In genomic region chrX:55908685-55909212, GRCh38 we compare ENCODE assay signal across 9 cellular contexts.
A peak's percentile ranks its signal among the peaks of the same experiment; 100 is the strongest.
DNase-seq lines count a peak whose midpoint lies in the region; ATAC-seq and TF ChIP-seq lines count a peak whose summit lies in the region.
"Had no signal": no experiment of that assay in that cellular context is flagged by ENCODE, and none has a peak within 500 bp of the region (broad histone marks: within the 10 kb centered on the region; RNA-seq: fewer than 3 reads in every experiment).

No MANE protein-coding gene starts in this region.

- no peaks in the 10 kb centered on the region for H3K9me3 ChIP-seq in Caco-2
- peaks cover 85% of the 10 kb centered on the region for H3K9me3 ChIP-seq in HUES48 (ENCODE audit: control insufficient read depth, insufficient read depth, low read length)
- no peaks in the 10 kb centered on the region for H3K9me3 ChIP-seq in neutrophil

- H3K36me3 ChIP-seq in Caco-2 (ENCODE audit: control insufficient read depth, insufficient read depth, low read length) (no peaks in the 10 kb centered on the region), HUES48 (ENCODE audit: control insufficient read depth, insufficient read depth, low read length) (no peaks in the 10 kb centered on the region), neutrophil (no peaks in the 10 kb centered on the region)

- H3K27ac ChIP-seq in HUES48 (ENCODE audit: low read depth, low read length): no peak overlapping the region
- H3K27ac ChIP-seq in neutrophil: no peak overlapping the region
- H3K27ac ChIP-seq: VCaP had no signal

- H3K4me3 ChIP-seq in Caco-2 (ENCODE audit: low read depth, low read length) (peak overlapping the region; percentile 59), HUES48 (ENCODE audit: low read depth, low read length) (peak overlapping the region; percentile 68), neutrophil (ENCODE audit: low read depth in 1 of 2, low read length in 1 of 2) (peak overlapping the region; percentile 36 to 44)

- peaks cover 9% of the 10 kb centered on the region for H3K4me1 Mint-ChIP-seq in Caco-2 (ENCODE audit: low read depth, unreplicated experiment)
- H3K4me1 Mint-ChIP-seq in activated CD8-positive, alpha-beta T cell treated with anti-CD3 and anti-CD28 coated beads, Interleukin-2, amount 10 ng/mL, durations not matched to agents 7 days and 5 days (ENCODE audit: low read depth): peaks cover 16% of the 10 kb centered on the region

- peaks cover 5% of the 10 kb centered on the region for H3K9me3 Mint-ChIP-seq in Caco-2 (ENCODE audit: unreplicated experiment)
- no peaks in the 10 kb centered on the region for H3K9me3 Mint-ChIP-seq in activated CD8-positive, alpha-beta T cell treated with anti-CD3 and anti-CD28 coated beads, Interleukin-2, amount 10 ng/mL, durations not matched to agents 7 days and 5 days (ENCODE audit: insufficient read depth)

- H3K27ac Mint-ChIP-seq in Caco-2 (ENCODE audit: unreplicated experiment): peak overlapping the region; percentile 94
- peak overlapping the region; percentile 86 for H3K27ac Mint-ChIP-seq in activated CD8-positive, alpha-beta T cell treated with anti-CD3 and anti-CD28 coated beads, Interleukin-2, amount 10 ng/mL, durations not matched to agents 7 days and 5 days

- H3K4me3 Mint-ChIP-seq in Caco-2 (ENCODE audit: unreplicated experiment): peak overlapping the region; percentile 98
- H3K4me3 Mint-ChIP-seq in activated CD8-positive, alpha-beta T cell treated with anti-CD3 and anti-CD28 coated beads, Interleukin-2, amount 10 ng/mL, durations not matched to agents 7 days and 5 days: peak overlapping the region; percentile 88

- H3K27me3 Mint-ChIP-seq in Caco-2 (ENCODE audit: insufficient read depth, unreplicated experiment): no peaks in the 10 kb centered on the region
- peaks cover 2% of the 10 kb centered on the region for H3K27me3 Mint-ChIP-seq in activated CD8-positive, alpha-beta T cell treated with anti-CD3 and anti-CD28 coated beads, Interleukin-2, amount 10 ng/mL, durations not matched to agents 7 days and 5 days (ENCODE audit: low read depth)

- no peaks in the 10 kb centered on the region for H3K4me1 ChIP-seq in Caco-2
- no peaks in the 10 kb centered on the region for H3K4me1 ChIP-seq in HUES48 (ENCODE audit: control insufficient read depth, insufficient read depth, low read length)
- peaks cover 0 to 3% of the 10 kb centered on the region in 2 experiments for H3K4me1 ChIP-seq in neutrophil (ENCODE audit: control insufficient read depth in 1 of 2, insufficient read depth in 1 of 2, low read depth in 1 of 2, low read length in 1 of 2)

- no peak overlapping the region for H3K9ac ChIP-seq in HUES48 (ENCODE audit: low read depth, low read length)

- ATAC-seq in GM19455 (IDR thresholded peaks at IDR 0.05; ENCODE audit: unreplicated experiment): peak; percentile 70
- ATAC-seq in activated CD8-positive, alpha-beta T cell treated with anti-CD3 and anti-CD28 coated beads, Interleukin-2, amount 10 ng/mL, durations not matched to agents 7 days and 5 days: peak; percentile 77
- ATAC-seq in HG03139 (IDR thresholded peaks at IDR 0.05; ENCODE audit: unreplicated experiment): no peak

- H3K27me3 ChIP-seq in Caco-2 (replicated peaks; ENCODE audit: control insufficient read depth, insufficient read depth, low read length): no peaks in the 10 kb centered on the region
- H3K27me3 ChIP-seq in HUES48 (ENCODE audit: control insufficient read depth, insufficient read depth, low read length): no peaks in the 10 kb centered on the region
- no peaks in the 10 kb centered on the region for H3K27me3 ChIP-seq in neutrophil

- CTCF ChIA-PET in Caco-2 (lab: Charles Lee): interaction anchor here (0.8 to 1.9 kb wide), 6 partner anchors 69 to 774 kb away, joined by 3 to 10 read pairs (median 4); partner anchors contain the start of gene RRAGB
- CTCF ChIA-PET in activated CD8-positive, alpha-beta T cell treated with anti-CD3 and anti-CD28 coated beads, Interleukin-2, amount 10 ng/mL, durations not matched to agents 7 days and 5 days (lab: Charles Lee): interaction anchor here (0.7 to 2.0 kb wide), 12 partner anchors 11 to 1017 kb away, joined by 3 to 14 read pairs (median 4); partner anchors contain the start of genes MAGEH1, NBDY and RRAGB

- no peaks in the 10 kb centered on the region for H3K36me3 Mint-ChIP-seq in Caco-2 (ENCODE audit: insufficient read depth, unreplicated experiment)
- H3K36me3 Mint-ChIP-seq in activated CD8-positive, alpha-beta T cell treated with anti-CD3 and anti-CD28 coated beads, Interleukin-2, amount 10 ng/mL, durations not matched to agents 7 days and 5 days (ENCODE audit: low read depth): no peaks in the 10 kb centered on the region

- POLR2A ChIA-PET in Caco-2 (lab: Charles Lee): no interaction called here
- POLR2A ChIA-PET in activated CD8-positive, alpha-beta T cell treated with anti-CD3 and anti-CD28 coated beads, Interleukin-2, amount 10 ng/mL, durations not matched to agents 7 days and 5 days (lab: Charles Lee): interaction anchor here (1.3 kb wide), 1 partner anchor 420 kb away, joined by 6 read pairs; no protein-coding TSS in a partner anchor

- peak; percentile 13 to 31 for DNase-seq in Caco-2
- peak; percentile 25 for DNase-seq in activated CD8-positive, alpha-beta T cell treated with anti-CD3 and anti-CD28 coated beads, Interleukin-2, amount 10 ng/mL, durations not matched to agents 7 days and 5 days
- DNase-seq in germinal center (ENCODE audit: low spot score): peak; percentile 22
- no peak for DNase-seq in A172 (ENCODE audit: low spot score)

- no TSS peak for BruUV-seq in Caco-2 (replicated peaks; lab: Mats Ljungman, UMichigan)

- TF ChIP-seq CTCF in Caco-2 (IDR thresholded peaks at IDR 0.05; ENCODE audit: insufficient read depth in 1 of 2, low read depth in 1 of 2, low read length in 1 of 2, severe bottlenecking in 1 of 2, unreplicated experiment in 1 of 2) (no peak), neutrophil (IDR thresholded peaks at IDR 0.05) (no peak)

- intact Hi-C loops in Caco-2 (cut with micrococcal nuclease; ENCODE audit: unreplicated experiment): loop anchor here (1.0 to 5.0 kb wide), 5 partner anchors 69 to 340 kb away; partner anchors contain the start of gene RRAGB
